Comparison of ENCODE assay signal across 1 cellular context in the genomic region with DNA sequence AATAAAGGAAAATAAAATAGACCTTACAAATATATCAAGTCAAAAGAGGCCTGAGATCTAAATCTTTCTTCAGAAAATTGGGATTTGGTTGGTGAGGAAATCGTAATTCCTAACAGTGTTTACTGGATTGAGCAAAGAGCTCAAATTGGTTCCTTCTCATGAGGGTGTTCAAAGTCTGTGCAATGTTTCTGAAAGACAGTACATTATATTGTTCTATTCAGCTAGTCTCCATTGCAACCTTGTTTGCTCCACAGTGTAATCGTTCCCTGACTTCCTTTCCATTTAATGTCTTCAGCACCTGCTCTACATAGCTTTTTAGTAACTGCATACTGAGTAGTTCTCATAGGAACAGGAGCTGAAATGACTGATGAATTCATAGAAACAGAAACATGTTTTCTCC.
TF ChIP-seq lines count a peak whose summit lies in the region.

No MANE protein-coding gene starts in this region.

TF ChIP-seq in HepG2, 621 proteins besides CTCF, POLR2A, EP300 and RAD21 (continued from another document):
- TF ChIP-seq, protein P1, sequence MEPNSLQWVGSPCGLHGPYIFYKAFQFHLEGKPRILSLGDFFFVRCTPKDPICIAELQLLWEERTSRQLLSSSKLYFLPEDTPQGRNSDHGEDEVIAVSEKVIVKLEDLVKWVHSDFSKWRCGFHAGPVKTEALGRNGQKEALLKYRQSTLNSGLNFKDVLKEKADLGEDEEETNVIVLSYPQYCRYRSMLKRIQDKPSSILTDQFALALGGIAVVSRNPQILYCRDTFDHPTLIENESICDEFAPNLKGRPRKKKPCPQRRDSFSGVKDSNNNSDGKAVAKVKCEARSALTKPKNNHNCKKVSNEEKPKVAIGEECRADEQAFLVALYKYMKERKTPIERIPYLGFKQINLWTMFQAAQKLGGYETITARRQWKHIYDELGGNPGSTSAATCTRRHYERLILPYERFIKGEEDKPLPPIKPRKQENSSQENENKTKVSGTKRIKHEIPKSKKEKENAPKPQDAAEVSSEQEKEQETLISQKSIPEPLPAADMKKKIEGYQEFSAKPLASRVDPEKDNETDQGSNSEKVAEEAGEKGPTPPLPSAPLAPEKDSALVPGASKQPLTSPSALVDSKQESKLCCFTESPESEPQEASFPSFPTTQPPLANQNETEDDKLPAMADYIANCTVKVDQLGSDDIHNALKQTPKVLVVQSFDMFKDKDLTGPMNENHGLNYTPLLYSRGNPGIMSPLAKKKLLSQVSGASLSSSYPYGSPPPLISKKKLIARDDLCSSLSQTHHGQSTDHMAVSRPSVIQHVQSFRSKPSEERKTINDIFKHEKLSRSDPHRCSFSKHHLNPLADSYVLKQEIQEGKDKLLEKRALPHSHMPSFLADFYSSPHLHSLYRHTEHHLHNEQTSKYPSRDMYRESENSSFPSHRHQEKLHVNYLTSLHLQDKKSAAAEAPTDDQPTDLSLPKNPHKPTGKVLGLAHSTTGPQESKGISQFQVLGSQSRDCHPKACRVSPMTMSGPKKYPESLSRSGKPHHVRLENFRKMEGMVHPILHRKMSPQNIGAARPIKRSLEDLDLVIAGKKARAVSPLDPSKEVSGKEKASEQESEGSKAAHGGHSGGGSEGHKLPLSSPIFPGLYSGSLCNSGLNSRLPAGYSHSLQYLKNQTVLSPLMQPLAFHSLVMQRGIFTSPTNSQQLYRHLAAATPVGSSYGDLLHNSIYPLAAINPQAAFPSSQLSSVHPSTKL (CRISPR knock-in tag; IDR thresholded peaks at IDR 0.05): peak; percentile 37; the same call in 1 of the 2 replicates
- TF ChIP-seq CEBPG (CRISPR knock-in tag; IDR thresholded peaks at IDR 0.05) (peak; percentile 55), DR1 (CRISPR knock-in tag; IDR thresholded peaks at IDR 0.05) (no peak)
